Comparison of ENCODE assay signal across 14 cellular contexts in genomic region chr18:3985664-3986063, GRCh38.
DNase-seq lines count a peak whose midpoint lies in the region; ATAC-seq and TF ChIP-seq lines count a peak whose summit lies in the region.
"Had no signal": no experiment of that assay in that cellular context is flagged by ENCODE, and none has a peak within 500 bp of the region (broad histone marks: within the 10 kb centered on the region; RNA-seq: fewer than 3 reads in every experiment).

No MANE protein-coding gene starts in this region.

- H3K27ac ChIP-seq in MM.1S (ENCODE audit: low read length) (no peak overlapping the region), mesenchymal stem cell (ENCODE audit: low read length, poor library complexity, severe bottlenecking) (peak overlapping the region; percentile 33)
- H3K27ac ChIP-seq: brain microvascular endothelial cell had no signal

- no peaks in the 10 kb centered on the region for H3K79me1 ChIP-seq in mesenchymal stem cell (replicated peaks; ENCODE audit: low read length, poor library complexity, severe bottlenecking)

- H3K23ac ChIP-seq in mesenchymal stem cell (ENCODE audit: low read length in 2 of 2): no peak overlapping the region

- H3K18ac ChIP-seq in mesenchymal stem cell (ENCODE audit: low read depth in 1 of 2, low read length in 2 of 2): no peak overlapping the region

- H3K4me1 ChIP-seq in MM.1S (ENCODE audit: low read length): peaks cover 7% of the 10 kb centered on the region
- H3K4me1 ChIP-seq in mesenchymal stem cell (ENCODE audit: control insufficient read depth, insufficient read depth, low read depth, low read length): peaks cover 2% of the 10 kb centered on the region

- no peak overlapping the region for H2BK120ac ChIP-seq in mesenchymal stem cell (ENCODE audit: low read depth, low read length)

- H3K36me3 ChIP-seq in MM.1S (replicated peaks; ENCODE audit: insufficient read depth, low read length) (no peaks in the 10 kb centered on the region), mesenchymal stem cell (ENCODE audit: control insufficient read depth in 1 of 2, insufficient read depth in 2 of 2, low read depth in 1 of 2, low read length in 2 of 2) (no peaks in the 10 kb centered on the region)
- H3K36me3 ChIP-seq: brain microvascular endothelial cell had no signal

- H3K79me2 ChIP-seq in MM.1S (ENCODE audit: low read length): no peaks in the 10 kb centered on the region

- no peak overlapping the region for H3K14ac ChIP-seq in mesenchymal stem cell (ENCODE audit: low read length in 2 of 2)

- 21% methylated on average over 2 of the region's 2 CpGs for WGBS in mesenchymal stem cell

- no peak for ATAC-seq in GM18861 (IDR thresholded peaks at IDR 0.05; ENCODE audit: unreplicated experiment)

- no peak overlapping the region for H3K9ac ChIP-seq in MM.1S (ENCODE audit: low read length)
- peak overlapping the region; percentile 68 for H3K9ac ChIP-seq in mesenchymal stem cell (ENCODE audit: low read length)

- H2BK12ac ChIP-seq in mesenchymal stem cell (ENCODE audit: low read length in 2 of 2): no peak overlapping the region

- H3K9me2 ChIP-seq in MM.1S (replicated peaks; ENCODE audit: insufficient read depth, low read length): no peaks in the 10 kb centered on the region

- no peak overlapping the region for H4K91ac ChIP-seq in mesenchymal stem cell (ENCODE audit: low read length)

- peak overlapping the region; percentile 83 for H2AK5ac ChIP-seq in mesenchymal stem cell (ENCODE audit: low read length, severe bottlenecking)

- H3K27me3 ChIP-seq in MM.1S (replicated peaks; ENCODE audit: insufficient read depth, low read length): no peaks in the 10 kb centered on the region
- no peaks in the 10 kb centered on the region for H3K27me3 ChIP-seq in mesenchymal stem cell (ENCODE audit: control insufficient read depth in 1 of 2, insufficient read depth in 1 of 2, low read length in 2 of 2)
- H3K27me3 ChIP-seq: brain microvascular endothelial cell had no signal

- no peak for TF ChIP-seq CTCF in MM.1S (IDR thresholded peaks at IDR 0.05; ENCODE audit: low read length)
- TF ChIP-seq CTCF in choroid plexus epithelial cell (conservative IDR thresholded peaks at IDR 0.05; ENCODE audit: low read depth, low read length): no peak

- H3K4me2 ChIP-seq in MM.1S (ENCODE audit: low read depth, low read length): peak overlapping the region; percentile 49; the same call in 1 of the 2 replicates
- peak overlapping the region; percentile 11 for H3K4me2 ChIP-seq in mesenchymal stem cell (ENCODE audit: low read length, poor library complexity, severe bottlenecking)

- H4K20me1 ChIP-seq in MM.1S (ENCODE audit: insufficient read depth, low read length): no peaks in the 10 kb centered on the region

- no peak overlapping the region for H3K4me3 ChIP-seq in MM.1S (ENCODE audit: low read length)
- no peak overlapping the region for H3K4me3 ChIP-seq in choroid plexus epithelial cell (ENCODE audit: low read depth, low read length)
- H3K4me3 ChIP-seq in mesenchymal stem cell (ENCODE audit: insufficient read depth in 1 of 2, low read depth in 1 of 2, low read length in 2 of 2): no peak overlapping the region

- no peaks in the 10 kb centered on the region for H3K9me3 ChIP-seq in MM.1S (replicated peaks; ENCODE audit: insufficient read depth, low read length)
- no peaks in the 10 kb centered on the region for H3K9me3 ChIP-seq in mesenchymal stem cell (ENCODE audit: control insufficient read depth, low read length)

- no peak overlapping the region for H4K8ac ChIP-seq in mesenchymal stem cell (ENCODE audit: low read length)

- H2AFZ ChIP-seq in MM.1S (ENCODE audit: low read length): 0 out of 2 replicates have a peak overlapping the region, but pooled peaks have one; percentile 75
- no peak overlapping the region for H2AFZ ChIP-seq in mesenchymal stem cell (ENCODE audit: low read depth, low read length)

- no peak overlapping the region for H2BK15ac ChIP-seq in mesenchymal stem cell (ENCODE audit: low read depth, poor library complexity, severe bottlenecking)

- no peaks in the 10 kb centered on the region for H3F3A ChIP-seq in MM.1S (ENCODE audit: insufficient read depth, low read length)

- DNase-seq in DMS53 (lab: John Stamatoyannopoulos, UW) (peak; percentile 73), MM.1S (no peak), choroid plexus epithelial cell (ENCODE audit: low read depth) (peak; percentile 11), mesenchymal stem cell (peak; percentile 92), NCI-H2227 (lab: John Stamatoyannopoulos, UW; ENCODE audit: unreplicated experiment) (no peak), NCI-H82 treated with DMSO at 0.1 percent for 48 hours (lab: John Stamatoyannopoulos, UW; ENCODE audit: unreplicated experiment) (no peak)
- no peak for DNase-seq in stimulated activated naive CD4-positive, alpha-beta T cell (lab: John Stamatoyannopoulos, UW)
- DNase-seq: activated CD4-positive, alpha-beta memory T cell treated with anti-CD3 and anti-CD28 coated beads, Interleukin-2, amount 10 ng/mL, durations not matched to agents 7 days and 5 days; activated effector memory CD4-positive, alpha-beta T cell treated with Interleukin-2 at 50 U/mL for 16 hours; brain microvascular endothelial cell; endodermal cell; Karpas-422; NCI-H226 had no signal

- H3K4ac ChIP-seq in mesenchymal stem cell (ENCODE audit: low read depth in 1 of 2, low read length in 2 of 2): no peak overlapping the region

- H2BK5ac ChIP-seq in mesenchymal stem cell (ENCODE audit: low read depth, low read length, poor library complexity, severe bottlenecking): no peak overlapping the region

Comparison
In these comparisons a context has a peak if more than half of its experiments do, and no peak if none do; other contexts are left out.
1. DNase-seq: peak in DMS53 (single experiment), choroid plexus epithelial cell (single experiment) and mesenchymal stem cell (single experiment); none in MM.1S (single experiment), NCI-H2227 (single experiment), NCI-H82 treated with DMSO at 0.1 percent for 48 hours (single experiment) and stimulated activated naive CD4-positive, alpha-beta T cell (0 of 6).